Comparison of ENCODE assay signal across 8 cellular contexts in genomic region chr6:106141441-106142237, GRCh38.
DNase-seq lines count a peak whose midpoint lies in the region; ATAC-seq and TF ChIP-seq lines count a peak whose summit lies in the region.

No MANE protein-coding gene starts in this region.

- H3K4me1 ChIP-seq in mucosa of rectum (ENCODE audit: control insufficient read depth in 2 of 2, insufficient read depth in 2 of 2, low read length in 2 of 2) = peaks cover 7 to 9% of the 10 kb centered on the region in 2 donors

- H3K9me3 ChIP-seq in mucosa of rectum (ENCODE audit: control insufficient read depth in 2 of 2, low read length in 2 of 2) = no peaks in the 10 kb centered on the region

- peak; percentile 23 for TF ChIP-seq POLR2A in GM18951 (IDR thresholded peaks at IDR 0.05; ENCODE audit: extremely low read depth, insufficient read depth, insufficient read length)

- peak; percentile 80 for ATAC-seq in HG02973 (IDR thresholded peaks at IDR 0.05; ENCODE audit: unreplicated experiment)

- H3K9ac ChIP-seq in mucosa of rectum (ENCODE audit: low read depth in 1 of 2, low read length in 2 of 2) = peak overlapping the region in 1 of 2 donors; percentile 17

- no peaks in the 10 kb centered on the region for H3K36me3 ChIP-seq in mucosa of rectum (ENCODE audit: control insufficient read depth in 2 of 2, insufficient read depth in 2 of 2, low read length in 2 of 2)

- in situ Hi-C loops in GM18951 (cut with MboI; ENCODE audit: low sequenced_read_pairs, unreplicated experiment) = no loop called here

- no peaks in the 10 kb centered on the region for H3K27me3 ChIP-seq in mucosa of rectum (ENCODE audit: control insufficient read depth in 2 of 2, insufficient read depth in 2 of 2, low read length in 2 of 2)

- H3K27ac ChIP-seq in mucosa of rectum (ENCODE audit: low read depth in 2 of 2, low read length in 2 of 2) = peak overlapping the region; percentile 37 to 60

- H3K4me3 ChIP-seq in mucosa of rectum (ENCODE audit: low read length in 2 of 2) = no peak overlapping the region

- peak; percentile 22 for DNase-seq in activated CD4-positive, CD25-positive, alpha-beta regulatory T cell treated with anti-CD3 and anti-CD28 coated beads, Interleukin-2, amount 50 U/mL, for 16 hours (ENCODE audit: low read depth, low spot score)
- DNase-seq in NCI-H748 treated with DMSO at 0.1 percent for 48 hours (lab: John Stamatoyannopoulos, UW) = no peak
- no peak for DNase-seq in Ammon's horn (ENCODE audit: low spot score)
- DNase-seq in NCI-H82 treated with DMSO at 0.1 percent for 48 hours (lab: John Stamatoyannopoulos, UW; ENCODE audit: unreplicated experiment) = no peak
- DNase-seq in NCI-H2196 (lab: John Stamatoyannopoulos, UW; ENCODE audit: unreplicated experiment) = no peak
